10 cellular contexts compared by ENCODE assay signal in genomic region chr4:3202836-3203820, GRCh38. TPM values are rescaled to one million over a fixed set of nuclear protein-coding genes. Genes with fewer than 3 reads are reported as not detected.
A peak's percentile ranks its signal among the peaks of the same experiment; 100 is the strongest.
DNase-seq lines count a peak whose midpoint lies in the region; ATAC-seq, FAIRE-seq and TF ChIP-seq lines count a peak whose summit lies in the region.
"Had no signal": no experiment of that assay in that cellular context is flagged by ENCODE, and none has a peak within 500 bp of the region (broad histone marks: within the 10 kb centered on the region; RNA-seq: fewer than 3 reads in every experiment).

No MANE protein-coding gene starts in this region.

- WGBS in K562 (ENCODE audit: insufficient coverage, low coverage, missing lambda C conversion rate): 84% methylated on average over 21 of the region's 22 CpGs

- in situ Hi-C loops in K562 (cut with MboI): no loop called here

- no peaks in the 10 kb centered on the region for H3K9me2 ChIP-seq in Loucy (replicated peaks; ENCODE audit: low read depth, low read length)

- H3K9me1 ChIP-seq in K562 (ENCODE audit: control insufficient read depth, insufficient read depth, low read length): no peaks in the 10 kb centered on the region

- BruUV-seq in K562 (replicated peaks; lab: Mats Ljungman, UMichigan): no TSS peak

- ATAC-seq in K562 (no peak), HG03159 (IDR thresholded peaks at IDR 0.05; ENCODE audit: unreplicated experiment) (no peak)

- TF ChIP-seq POLR2A in K562 (conservative IDR thresholded peaks at IDR 0.05): no peak

- H3F3A ChIP-seq in Loucy (ENCODE audit: low read depth): peaks cover 16% of the 10 kb centered on the region

- H3K27ac ChIP-seq in K562 (ENCODE audit: extremely low read depth, low read depth, low read length): no peak overlapping the region

- no peaks in the 10 kb centered on the region; the same call in 1 of the 2 replicates for H3K79me2 ChIP-seq in Loucy (ENCODE audit: insufficient read depth, low read length)
- no peaks in the 10 kb centered on the region for H3K79me2 ChIP-seq in K562 (ENCODE audit: control insufficient read depth, insufficient read depth, low read length)

- H3K4me2 ChIP-seq in Loucy (ENCODE audit: low read depth, low read length, poor library complexity, severe bottlenecking) (peak overlapping the region; percentile 92), K562 (ENCODE audit: insufficient read depth, low read length) (no peak overlapping the region)

- FAIRE-seq in K562 (lab: Jason Lieb, UNC) (peak; percentile 65), RCC 7860 (lab: Jason Lieb, UNC) (no peak)
- FAIRE-seq: D721Med had no signal

- TF ChIP-seq CTCF in AG10803 (conservative IDR thresholded peaks at IDR 0.05; ENCODE audit: low read length) (no peak), Loucy (conservative IDR thresholded peaks at IDR 0.05; ENCODE audit: low read length) (no peak), K562 (IDR thresholded peaks at IDR 0.05 in 2 of 3, conservative IDR thresholded peaks at IDR 0.05 in 1 of 3; ENCODE audit: insufficient read depth in 2 of 3, low read depth in 1 of 3, low read length in 3 of 3) (no peak)

- no peaks in the 10 kb centered on the region for H4K20me1 ChIP-seq in Loucy (ENCODE audit: insufficient read depth, low read length, poor library complexity, severe bottlenecking)
- no peaks in the 10 kb centered on the region for H4K20me1 ChIP-seq in K562 (replicated peaks; ENCODE audit: control insufficient read depth, insufficient read depth, low read length)

- intact Hi-C loops in K562 (cut with micrococcal nuclease) (no loop called here), posterior vena cava (cut with DNase I) (no loop called here)

- no peak overlapping the region for H3K4me3 ChIP-seq in AG10803 (ENCODE audit: low read length)
- H3K4me3 ChIP-seq in Loucy (ENCODE audit: low read length, poor library complexity, severe bottlenecking): peak overlapping the region; percentile 43
- H3K4me3 ChIP-seq in K562: no peak overlapping the region
- H3K4me3 ChIP-seq: cardiac muscle cell had no signal

- H2AFZ ChIP-seq in Loucy (ENCODE audit: low read length): no peak overlapping the region
- H2AFZ ChIP-seq in K562 (ENCODE audit: low read depth, low read length): no peak overlapping the region

- H3K9me3 ChIP-seq in Loucy (ENCODE audit: insufficient read depth, low read depth, low read length) (no peaks in the 10 kb centered on the region), K562 (replicated peaks; ENCODE audit: control insufficient read depth, insufficient read depth, low read depth, low read length) (no peaks in the 10 kb centered on the region)

- H3K36me3 ChIP-seq in Loucy (ENCODE audit: insufficient read depth, low read length): peaks cover 16% of the 10 kb centered on the region; the same call in 1 of the 2 replicates
- H3K36me3 ChIP-seq in K562 (ENCODE audit: control insufficient read depth, insufficient read depth, low read length): peaks cover 41% of the 10 kb centered on the region; the same call in 2 of the 3 replicates

- H3K9ac ChIP-seq in Loucy (ENCODE audit: low read depth, low read length, poor library complexity, severe bottlenecking) (peak overlapping the region; percentile 49), K562 (ENCODE audit: insufficient read depth in 1 of 2, low read depth in 2 of 2, low read length in 2 of 2) (no peak overlapping the region)

- no peak for TF ChIP-seq EP300 in K562 (IDR thresholded peaks at IDR 0.05; ENCODE audit: low read length)

- no peak for TF ChIP-seq RAD21 in K562 (CRISPR knock-in tag; conservative IDR thresholded peaks at IDR 0.05 in 1 of 2, IDR thresholded peaks at IDR 0.05 in 1 of 2)

- CTCF ChIA-PET in K562 (lab: Yijun Ruan, JAX; ENCODE audit: low intra/inter-chr PET ratio): no interaction called here

- H3K27me3 ChIP-seq in Loucy (ENCODE audit: insufficient read depth, low read length, poor library complexity, severe bottlenecking) (no peaks in the 10 kb centered on the region), K562 (ENCODE audit: control insufficient read depth in 2 of 2, insufficient read depth in 2 of 2, low read length in 2 of 2) (no peaks in the 10 kb centered on the region)
- H3K27me3 ChIP-seq: cardiac muscle cell had no signal

- DNase-seq in AG10803 (ENCODE audit: low read depth) (peak; percentile 52), K562 (ENCODE audit: extremely low read depth in 1 of 4, low spot score in 3 of 4) (no peak), posterior vena cava (ENCODE audit: low spot score) (peak; percentile 53), NCI-H774 (lab: John Stamatoyannopoulos, UW) (no peak), RCC 7860 (ENCODE audit: low spot score) (no peak), NCI-H187 treated with DMSO at 0.1 percent for 48 hours (lab: John Stamatoyannopoulos, UW) (no peak)

- POLR2A ChIA-PET in K562 (lab: Yijun Ruan, JAX): interaction anchor here (0.5 to 1.1 kb wide), 2 partner anchors 21 to 129 kb away, joined by 3 to 4 read pairs; no protein-coding TSS in a partner anchor

- peaks cover 64% of the 10 kb centered on the region for H3K4me1 ChIP-seq in Loucy (ENCODE audit: insufficient read depth, low read length, poor library complexity, severe bottlenecking)
- peaks cover 6 to 12% of the 10 kb centered on the region in 2 experiments; a peak in 1 of 5 replicates for H3K4me1 ChIP-seq in K562 (replicated peaks in 1 of 2; ENCODE audit: control insufficient read depth in 2 of 2, insufficient read depth in 2 of 2, low read length in 2 of 2)

TF ChIP-seq in K562, 482 proteins besides CTCF, POLR2A, EP300 and RAD21 (continues in another document):
- TF ChIP-seq RBM25 (IDR thresholded peaks at IDR 0.05; ENCODE audit: low read depth, low read length, severe bottlenecking) (no peak), E2F3 (CRISPR knock-in tag; IDR thresholded peaks at IDR 0.05) (no peak), L3MBTL2 (IDR thresholded peaks at IDR 0.05) (no peak), THAP12 (CRISPR knock-in tag; IDR thresholded peaks at IDR 0.05) (no peak), TARDBP (IDR thresholded peaks at IDR 0.05) (no peak), CC2D1A (IDR thresholded peaks at IDR 0.05) (no peak), ARID3A (IDR thresholded peaks at IDR 0.05; ENCODE audit: borderline replicate concordance, low read depth, low read length) (no peak), BRD9 (IDR thresholded peaks at IDR 0.05; ENCODE audit: low read depth, partially characterized antibody) (no peak), DIDO1 (tag; IDR thresholded peaks at IDR 0.05; ENCODE audit: low read depth) (no peak)

RNA-seq across cellular contexts. Expression of gene MSANTD1, which starts 45.8 kb away (rescaled TPM):
- 0.37 and 1.5 TPM in 2 replicates for total RNA-seq in K562 (2011; cell fraction: chromatin; rRNA removed; ENCODE audit: low replicate concordance)
- 0.53 and 1.0 TPM in 2 replicates for total RNA-seq in K562 (2011; cell fraction: nucleolus; rRNA removed)
- total RNA-seq in K562 (2011; cell fraction: nucleoplasm; rRNA removed): 0.23 and 0.51 TPM in 2 replicates
- total RNA-seq in K562 (2014; rRNA removed): 0.12 TPM in 1 of 2 replicates, not detected in the other
- total RNA-seq in K562 (2014; rRNA removed; fragmentation: Illumina TruSeq; extraction: Trizol): 0.04 TPM in 1 of 2 replicates, not detected in the other
- 0.07 TPM in 1 of 2 replicates, not detected in the other for total RNA-seq in K562 (2015; rRNA removed; fragmentation: Illumina TruSeq; extraction: Trizol)
- total RNA-seq in K562 (2021): 0.09 TPM in 1 of 2 replicates, not detected in the other
- polyA plus RNA-seq in K562 (2011; rRNA removed): not detected in 2 replicates
- polyA plus RNA-seq in K562 (2011; cell fraction: cytosol; rRNA removed): 0.01 and 0.09 TPM in 2 replicates
- polyA plus RNA-seq in K562 (2011; cell fraction: nucleus; rRNA removed): 0.27 and 0.28 TPM in 2 replicates
- polyA plus RNA-seq in K562 (2012): 0.05 and 0.29 TPM in 2 replicates
- polyA plus RNA-seq in K562 (2014; fragmentation: Illumina TruSeq; extraction: Trizol): not detected in 2 replicates
- not detected for polyA plus RNA-seq in K562 (2014; fragmentation: Nextera tagmentation; extraction: Ambion mirVana)
- polyA plus RNA-seq in K562 (2014; rRNA removed): not detected in 2 replicates
- not detected in 2 replicates for polyA minus RNA-seq in K562 (2011; rRNA and poly(A)+ RNA removed)
- polyA minus RNA-seq in K562 (2011; cell fraction: cytosol; rRNA and poly(A)+ RNA removed): not detected in 2 replicates
- 0.27 and 0.56 TPM in 2 replicates for polyA minus RNA-seq in K562 (2011; cell fraction: nucleus; rRNA and poly(A)+ RNA removed)
- 1 to 10 TPM in 1 of 2 donors, under 1 TPM in 1; 0.71 to 1.1 TPM for total RNA-seq in posterior vena cava

Comparison
In these comparisons a context has a peak if more than half of its experiments do, and no peak if none do; other contexts are left out.
1. DNase-seq: peak in AG10803 (single experiment) and posterior vena cava (single experiment); none in K562 (0 of 4), NCI-H774 (single experiment), RCC 7860 (single experiment) and NCI-H187 treated with DMSO at 0.1 percent for 48 hours (single experiment).